9 cellular contexts compared by ENCODE assay signal in the genomic region with DNA sequence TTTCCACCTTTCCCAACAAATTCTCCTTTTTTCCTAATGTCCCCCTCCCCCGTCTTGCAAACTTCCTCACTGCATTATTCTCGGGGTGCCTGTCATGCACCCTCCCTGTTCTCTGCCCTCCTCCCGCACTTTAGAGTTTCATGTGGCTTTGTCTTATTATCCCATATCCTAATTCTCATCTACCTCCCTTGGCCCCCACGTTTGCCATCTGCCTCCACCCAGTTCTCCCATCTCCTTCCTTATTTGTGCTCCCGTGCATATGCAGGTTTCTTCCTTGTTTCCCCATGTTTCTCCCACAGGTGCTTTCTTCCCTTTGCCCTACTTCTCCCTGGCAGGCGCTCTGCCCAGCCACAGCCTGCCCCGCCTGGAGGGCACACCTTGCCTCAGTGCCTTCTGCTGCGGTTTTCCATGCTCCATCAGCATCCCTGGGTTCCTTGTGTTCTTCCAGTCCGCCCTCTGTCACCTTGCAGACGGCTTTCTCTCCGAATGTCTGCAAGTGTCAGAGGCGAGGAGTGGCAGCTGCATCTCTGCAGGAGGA. TPM values are rescaled to one million over a fixed set of nuclear protein-coding genes. Genes with fewer than 3 reads are reported as not detected.
A peak's percentile ranks its signal among the peaks of the same experiment; 100 is the strongest.
DNase-seq lines count a peak whose midpoint lies in the region; ATAC-seq and TF ChIP-seq lines count a peak whose summit lies in the region.
"Had no signal": no experiment of that assay in that cellular context is flagged by ENCODE, and none has a peak within 500 bp of the region (broad histone marks: within the 10 kb centered on the region; RNA-seq: fewer than 3 reads in every experiment).

No MANE protein-coding gene starts in this region.

- peak overlapping the region; percentile 76 for H3K4me2 ChIP-seq in Loucy (ENCODE audit: low read depth, low read length, poor library complexity, severe bottlenecking)

- no peaks in the 10 kb centered on the region for H3K9me3 Mint-ChIP-seq in CD4-positive, alpha-beta T cell
- no peaks in the 10 kb centered on the region for H3K9me3 Mint-ChIP-seq in endothelial cell (ENCODE audit: unreplicated experiment)

- H3K36me3 ChIP-seq in Loucy (ENCODE audit: insufficient read depth, low read length) (no peaks in the 10 kb centered on the region), neuron (ENCODE audit: insufficient read depth, low read length) (no peaks in the 10 kb centered on the region)

- no peaks in the 10 kb centered on the region for H3K9me2 ChIP-seq in Loucy (replicated peaks; ENCODE audit: low read depth, low read length)

- no peak for TF ChIP-seq CTCF in CD4-positive, alpha-beta T cell (IDR thresholded peaks at IDR 0.05)
- TF ChIP-seq CTCF in Loucy (conservative IDR thresholded peaks at IDR 0.05; ENCODE audit: low read length) (no peak), endothelial cell (IDR thresholded peaks at IDR 0.05; ENCODE audit: unreplicated experiment) (no peak)

- no peaks in the 10 kb centered on the region for H3K9me3 ChIP-seq in CD4-positive, alpha-beta T cell (ENCODE audit: control insufficient read depth, low read length)
- no peaks in the 10 kb centered on the region for H3K9me3 ChIP-seq in Loucy (ENCODE audit: insufficient read depth, low read depth, low read length)
- H3K9me3 ChIP-seq in neuron (ENCODE audit: low read length), result no peaks in the 10 kb centered on the region

- H3K36me3 Mint-ChIP-seq in CD4-positive, alpha-beta T cell (ENCODE audit: low read depth), result no peaks in the 10 kb centered on the region
- H3K36me3 Mint-ChIP-seq in endothelial cell (ENCODE audit: low read depth, unreplicated experiment), result no peaks in the 10 kb centered on the region

- peaks cover 30% of the 10 kb centered on the region for H4K20me1 ChIP-seq in Loucy (ENCODE audit: insufficient read depth, low read length, poor library complexity, severe bottlenecking)

- H3F3A ChIP-seq in Loucy (ENCODE audit: low read depth), result no peaks in the 10 kb centered on the region

- H3K27me3 ChIP-seq in CD4-positive, alpha-beta T cell (ENCODE audit: control insufficient read depth, insufficient read depth, low read length), result no peaks in the 10 kb centered on the region
- no peaks in the 10 kb centered on the region for H3K27me3 ChIP-seq in Loucy (ENCODE audit: insufficient read depth, low read length, poor library complexity, severe bottlenecking)
- H3K27me3 ChIP-seq in neuron (ENCODE audit: insufficient read depth, low read length), result no peaks in the 10 kb centered on the region

- H3K4me3 ChIP-seq in Loucy (ENCODE audit: low read length, poor library complexity, severe bottlenecking), result peak overlapping the region; percentile 86
- H3K4me3 ChIP-seq in neuron (ENCODE audit: low read length), result peak overlapping the region; percentile 70

- no peak overlapping the region for H3K27ac Mint-ChIP-seq in CD4-positive, alpha-beta T cell
- H3K27ac Mint-ChIP-seq in endothelial cell (ENCODE audit: unreplicated experiment), result no peak overlapping the region

- no peak for ATAC-seq in CD4-positive, alpha-beta T cell (ENCODE audit: poor library complexity)
- no peak for ATAC-seq in activated CD4-positive, CD25-positive, alpha-beta regulatory T cell treated with anti-CD3 and anti-CD28 coated beads, Interleukin-2, amount 50 U/mL, for 24 hours

- peak overlapping the region; percentile 90 for H3K4me3 Mint-ChIP-seq in CD4-positive, alpha-beta T cell
- H3K4me3 Mint-ChIP-seq in endothelial cell (ENCODE audit: unreplicated experiment), result peak overlapping the region; percentile 85

- in situ Hi-C loops in G401 (cut with HindIII; ENCODE audit: low sequenced_read_pairs), result no loop called here

- H3K4me1 ChIP-seq in Loucy (ENCODE audit: insufficient read depth, low read length, poor library complexity, severe bottlenecking), result peaks cover 57% of the 10 kb centered on the region
- peaks cover 56% of the 10 kb centered on the region for H3K4me1 ChIP-seq in neuron (ENCODE audit: insufficient read depth, low read length)

- no peak for DNase-seq in CD4-positive, alpha-beta T cell
- DNase-seq in endothelial cell (ENCODE audit: low spot score) (no peak), G401 (ENCODE audit: low spot score) (no peak), NCI-H2227 treated with DMSO at 0.1 percent for 48 hours (lab: John Stamatoyannopoulos, UW) (no peak)
- no peak for DNase-seq in central memory CD4-positive, alpha-beta T cell

- CTCF ChIA-PET in CD4-positive, alpha-beta T cell (lab: Charles Lee), result no interaction called here

- peaks cover 57% of the 10 kb centered on the region for H3K79me2 ChIP-seq in Loucy (ENCODE audit: insufficient read depth, low read length)

- no peak overlapping the region for H3K27ac ChIP-seq in CD4-positive, alpha-beta T cell (ENCODE audit: low read depth, low read length)
- H3K27ac ChIP-seq: HL-60 had no signal

- peak overlapping the region; percentile 87 for H3K9ac ChIP-seq in Loucy (ENCODE audit: low read depth, low read length, poor library complexity, severe bottlenecking)

- POLR2A ChIA-PET in CD4-positive, alpha-beta T cell (lab: Charles Lee), result interaction anchor here (1.5 kb wide), 1 partner anchor 42 kb away, joined by 7 read pairs; no protein-coding TSS in a partner anchor

- H2AFZ ChIP-seq in Loucy (ENCODE audit: low read length) (no peak overlapping the region), neuron (ENCODE audit: low read depth, low read length) (no peak overlapping the region)

- intact Hi-C loops in CD4-positive, alpha-beta T cell (cut with DNase I, micrococcal nuclease), result loop anchor here (2.0 to 5.0 kb wide), 6 partner anchors 55 to 785 kb away; partner anchors contain the start of gene MIPEP (in 1 of the 2)

- H3K4me1 Mint-ChIP-seq in CD4-positive, alpha-beta T cell (ENCODE audit: low read depth), result peaks cover 14% of the 10 kb centered on the region
- peaks cover 8% of the 10 kb centered on the region for H3K4me1 Mint-ChIP-seq in endothelial cell (ENCODE audit: unreplicated experiment)

- no peaks in the 10 kb centered on the region for H3K27me3 Mint-ChIP-seq in CD4-positive, alpha-beta T cell
- H3K27me3 Mint-ChIP-seq in endothelial cell (ENCODE audit: unreplicated experiment), result peaks cover 10% of the 10 kb centered on the region

RNA-seq across cellular contexts. Expression of gene SPATA13, which starts 1.5 kb away (rescaled TPM):
- total RNA-seq in CD4-positive, alpha-beta T cell, result 10 to 100 TPM; 87.7 to 94.6 TPM
- 11.4 TPM for total RNA-seq in endothelial cell (ENCODE audit: unreplicated experiment)
- 0.68 and 0.88 TPM in 2 replicates for total RNA-seq in G401 (2014; rRNA removed; shearing (Covaris generic))
